Comparison of ENCODE assay signal across 31 cellular contexts in the genomic region with DNA sequence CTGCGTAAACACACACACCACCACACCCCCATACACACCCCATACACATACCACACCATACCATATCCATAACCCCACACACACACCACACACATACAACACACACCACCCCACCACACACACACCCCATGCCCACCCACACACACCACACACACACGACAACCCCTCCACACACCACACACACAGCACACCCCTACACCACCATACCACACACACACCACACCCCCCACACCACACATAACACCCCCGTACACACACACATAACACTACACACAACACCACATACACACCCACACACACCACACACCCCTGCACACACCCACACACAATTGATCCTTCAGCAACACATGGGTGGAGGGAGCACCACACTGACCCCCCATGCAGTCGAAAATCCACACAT.
"Had no signal": no experiment of that assay in that cellular context is flagged by ENCODE, and none has a peak within 500 bp of the region (broad histone marks: within the 10 kb centered on the region; RNA-seq: fewer than 3 reads in every experiment).

No MANE protein-coding gene starts in this region.

- H3K9me3 Mint-ChIP-seq: activated CD4-positive, alpha-beta memory T cell treated with anti-CD3 and anti-CD28 coated beads, Interleukin-2, amount 10 ng/mL, durations not matched to agents 7 days and 5 days; activated CD4-positive, alpha-beta T cell treated with anti-CD3 and anti-CD28 coated beads, Interleukin-2, amount 10 ng/mL, durations not matched to agents 7 days and 5 days; activated T-cell treated with anti-CD3 and anti-CD28 coated beads, Interleukin-2, amount 50 U/mL, for 4 hours; activated T-helper 17 cell treated with anti-CD3 and anti-CD28 coated beads, Interleukin-2, amount 50 U/mL, for 72 hours; central memory CD8-positive, alpha-beta T cell; dendritic cell treated with granulocyte-macrophage colony-stimulating factor and Interleukin-4, amounts not matched to agents 40 ng/mL and 50 ng/mL, for 4 days; T-helper 2 cell treated with Interferon-gamma antibody and Interleukin-4, amounts not matched to agents 5 μg/mL and 100 μg/mL, for 36 hours had no signal

- H3K27ac ChIP-seq: brain microvascular endothelial cell, coronary artery, epithelial cell of prostate, esophagus squamous epithelium had no signal

- H3K4me3 ChIP-seq: coronary artery, esophagus squamous epithelium had no signal

- H3K4me1 ChIP-seq: esophagus squamous epithelium had no signal

- H3K27ac Mint-ChIP-seq: activated CD4-positive, alpha-beta memory T cell treated with anti-CD3 and anti-CD28 coated beads, Interleukin-2, amount 10 ng/mL, durations not matched to agents 7 days and 5 days; activated CD4-positive, alpha-beta T cell treated with anti-CD3 and anti-CD28 coated beads, Interleukin-2, amount 10 ng/mL, durations not matched to agents 7 days and 5 days; activated naive CD8-positive, alpha-beta T cell; activated T-helper 17 cell treated with anti-CD3 and anti-CD28 coated beads, Interleukin-2, amount 50 U/mL, for 72 hours; dendritic cell treated with granulocyte-macrophage colony-stimulating factor and Interleukin-4, amounts not matched to agents 40 ng/mL and 50 ng/mL, for 4 days; T-helper 17 cell; T-helper 2 cell treated with Interferon-gamma antibody and Interleukin-4, amounts not matched to agents 5 μg/mL and 100 μg/mL, for 36 hours had no signal

- H3K4me1 Mint-ChIP-seq: activated CD4-positive, alpha-beta memory T cell treated with anti-CD3 and anti-CD28 coated beads, Interleukin-2, amount 10 ng/mL, durations not matched to agents 7 days and 5 days; activated CD4-positive, alpha-beta T cell treated with anti-CD3 and anti-CD28 coated beads, Interleukin-2, amount 10 ng/mL, durations not matched to agents 7 days and 5 days; activated T-helper 17 cell treated with anti-CD3 and anti-CD28 coated beads, Interleukin-2, amount 50 U/mL, for 72 hours; central memory CD8-positive, alpha-beta T cell; T-helper 17 cell had no signal

- H3K27me3 ChIP-seq: brain microvascular endothelial cell had no signal

- H3K27me3 Mint-ChIP-seq: dendritic cell treated with granulocyte-macrophage colony-stimulating factor and Interleukin-4, amounts not matched to agents 40 ng/mL and 50 ng/mL, for 4 days had no signal

- H3K36me3 ChIP-seq: brain microvascular endothelial cell, esophagus squamous epithelium had no signal

- ATAC-seq: activated T-cell treated with anti-CD3 and anti-CD28 coated beads, Interleukin-2, amount 50 U/mL, for 4 hours; activated T-helper 17 cell treated with anti-CD3 and anti-CD28 coated beads, Interleukin-2, amount 50 U/mL, for 72 hours; T-helper 17 cell had no signal

- DNase-seq: activated CD4-positive, alpha-beta memory T cell treated with anti-CD3 and anti-CD28 coated beads, Interleukin-2, amount 10 ng/mL, durations not matched to agents 7 days and 5 days; activated CD4-positive, alpha-beta T cell treated with anti-CD3 and anti-CD28 coated beads for 1 hour; activated CD4-positive, alpha-beta T cell treated with anti-CD3 and anti-CD28 coated beads for 4 hours; activated CD4-positive, alpha-beta T cell treated with anti-CD3 and anti-CD28 coated beads, Interleukin-2, amount 10 ng/mL, durations not matched to agents 7 days and 5 days; activated CD4-positive, alpha-beta T cell treated with anti-CD3 and anti-CD28 coated beads, Interleukin-2, amount 50 U/mL, for 4 hours; activated effector memory CD4-positive, alpha-beta T cell treated with Interleukin-2 at 50 U/mL for 16 hours; activated gamma-delta T cell treated with Interleukin-2 at 50 U/mL for 16 hours; activated naive CD4-positive, alpha-beta T cell treated with anti-CD3 and anti-CD28 coated beads, Interleukin-2, amount 50 U/mL, for 16 hours; activated naive CD4-positive, alpha-beta T cell treated with Interleukin-2 at 50 U/mL for 16 hours; activated T-cell treated with anti-CD3 and anti-CD28 coated beads, Interleukin-2, amount 50 U/mL, for 4 hours; amniotic stem cell; anterior cingulate cortex; brain microvascular endothelial cell; effector CD4-positive, alpha-beta T cell; esophagus squamous epithelium; foreskin melanocyte; head of caudate nucleus; T-helper 1 cell; T-helper 17 cell; T1000 had no signal

- H3K4me3 Mint-ChIP-seq: activated CD4-positive, alpha-beta memory T cell treated with anti-CD3 and anti-CD28 coated beads, Interleukin-2, amount 10 ng/mL, durations not matched to agents 7 days and 5 days; activated CD4-positive, alpha-beta T cell treated with anti-CD3 and anti-CD28 coated beads, Interleukin-2, amount 10 ng/mL, durations not matched to agents 7 days and 5 days; activated naive CD8-positive, alpha-beta T cell; activated T-cell treated with anti-CD3 and anti-CD28 coated beads, Interleukin-2, amount 50 U/mL, for 4 hours; activated T-helper 17 cell treated with anti-CD3 and anti-CD28 coated beads, Interleukin-2, amount 50 U/mL, for 72 hours; central memory CD8-positive, alpha-beta T cell; dendritic cell treated with granulocyte-macrophage colony-stimulating factor and Interleukin-4, amounts not matched to agents 40 ng/mL and 50 ng/mL, for 4 days; T-helper 17 cell; T-helper 2 cell treated with Interferon-gamma antibody and Interleukin-4, amounts not matched to agents 5 μg/mL and 100 μg/mL, for 36 hours had no signal

- H3K9me3 ChIP-seq: esophagus squamous epithelium had no signal

- FAIRE-seq: astrocyte, bronchial epithelial cell, endometrium, endothelial cell of umbilical vein had no signal
